8 cellular contexts compared by ENCODE assay signal in the genomic region with DNA sequence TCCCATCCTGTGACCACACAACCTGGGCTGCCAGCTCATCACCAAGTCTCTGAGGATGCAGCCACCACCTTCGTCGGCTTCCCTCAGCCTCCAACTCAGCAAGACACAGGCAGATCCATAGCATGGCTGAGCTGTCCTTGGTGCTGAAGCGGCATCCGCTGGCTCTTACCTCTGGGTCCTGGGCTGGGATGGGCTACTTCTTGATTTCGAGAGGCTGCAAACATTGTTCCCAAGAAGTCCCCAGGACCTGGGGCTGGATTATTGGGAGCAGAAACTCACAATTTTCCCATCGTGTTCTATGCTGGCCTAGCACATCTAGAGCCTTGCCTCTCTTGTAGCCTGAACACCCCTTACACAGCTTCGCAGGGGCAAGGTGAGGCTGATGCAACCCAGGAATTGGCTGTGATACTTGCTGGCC. TPM values are rescaled to one million over a fixed set of nuclear protein-coding genes. Genes with fewer than 3 reads are reported as not detected.
DNase-seq lines count a peak whose midpoint lies in the region; ATAC-seq and TF ChIP-seq lines count a peak whose summit lies in the region.

No MANE protein-coding gene starts in this region.

- ATAC-seq in GM19463 (IDR thresholded peaks at IDR 0.05; ENCODE audit: unreplicated experiment) = no peak

- H3K4me3 Mint-ChIP-seq in HFFc6 = no peak overlapping the region

- no peak for TF ChIP-seq CTCF in HFFc6 (IDR thresholded peaks at IDR 0.05)

- H3K4me1 Mint-ChIP-seq in HFFc6 (ENCODE audit: low read depth) = no peaks in the 10 kb centered on the region

- intact Hi-C loops in posterior vena cava (cut with DNase I) = no loop called here

- no peak overlapping the region for H3K27ac Mint-ChIP-seq in HFFc6

- DNase-seq in A172 (ENCODE audit: low spot score) (peak; percentile 46), HFFc6 (peak; percentile 33), iPS-NIHi11 (ENCODE audit: low spot score) (peak; percentile 87), posterior vena cava (ENCODE audit: low spot score) (no peak), NCI-H2081 (lab: John Stamatoyannopoulos, UW) (no peak), COR-L47 (lab: John Stamatoyannopoulos, UW) (no peak)
- DNase-seq in activated T-cell treated with anti-CD3 and anti-CD28 coated beads, Interleukin-2, amount 50 U/mL, for 48 hours = peak; percentile 41 to 45

- peaks cover 54% of the 10 kb centered on the region for H3K27me3 Mint-ChIP-seq in HFFc6 (ENCODE audit: insufficient read depth)

- H3K9me3 Mint-ChIP-seq in HFFc6 = no peaks in the 10 kb centered on the region

- H3K36me3 Mint-ChIP-seq in HFFc6 (ENCODE audit: low read depth) = no peaks in the 10 kb centered on the region

RNA-seq across cellular contexts. Expression of a gene that starts 24.9 kb away (rescaled TPM):
- not detected in 2 replicates for total RNA-seq in A172 (2014; rRNA removed; shearing (Covaris generic))
- total RNA-seq in HFFc6 (2021; fragmentation: NEBNext Ultra II Directional; extraction: Animal tissue kit (Norgen Biotek cat#: 25700)) = not detected
- 100 to 1,000 TPM in 1 of 2 donors, 10 to 100 TPM in 1; 72.6 to 301 TPM for total RNA-seq in posterior vena cava

RNA-seq across cellular contexts. Expression of a gene that starts 31.9 kb away (rescaled TPM):
- not detected in 2 replicates for total RNA-seq in A172 (2014; rRNA removed; shearing (Covaris generic))
- total RNA-seq in HFFc6 (2021; fragmentation: NEBNext Ultra II Directional; extraction: Animal tissue kit (Norgen Biotek cat#: 25700)) = not detected
- 100 to 1,000 TPM; 124 to 414 TPM for total RNA-seq in posterior vena cava

RNA-seq across cellular contexts. Expression of a gene that starts 41.5 kb away (rescaled TPM):
- total RNA-seq in A172 (2014; rRNA removed; shearing (Covaris generic)) = not detected in 2 replicates
- not detected for total RNA-seq in HFFc6 (2021; fragmentation: NEBNext Ultra II Directional; extraction: Animal tissue kit (Norgen Biotek cat#: 25700))
- 100 to 1,000 TPM; 125 to 441 TPM for total RNA-seq in posterior vena cava

RNA-seq across cellular contexts. Expression of a gene that starts 48.2 kb away (rescaled TPM):
- total RNA-seq in A172 (2014; rRNA removed; shearing (Covaris generic)) = not detected in 2 replicates
- total RNA-seq in HFFc6 (2021; fragmentation: NEBNext Ultra II Directional; extraction: Animal tissue kit (Norgen Biotek cat#: 25700)) = not detected
- not detected for total RNA-seq in posterior vena cava

Comparison
In these comparisons a context has a peak if more than half of its experiments do, and no peak if none do; other contexts are left out.
1. DNase-seq: peak in A172 (single experiment), HFFc6 (single experiment), activated T-cell treated with anti-CD3 and anti-CD28 coated beads, Interleukin-2, amount 50 U/mL, for 48 hours (2 of 2) and iPS-NIHi11 (single experiment); none in posterior vena cava (single experiment), NCI-H2081 (0 of 2) and COR-L47 (single experiment).
2. RNA of a gene that starts 24.9 kb away (total RNA-seq): 72.6 to 301 TPM in posterior vena cava; not detected in A172 and not detected in HFFc6; every median in the first group is over 10 times any median in the second.
3. RNA of a gene that starts 31.9 kb away (total RNA-seq): 124 to 414 TPM in posterior vena cava; not detected in A172 and not detected in HFFc6; every median in the first group is over 100 times any median in the second.
4. RNA of a gene that starts 41.5 kb away (total RNA-seq): 125 to 441 TPM in posterior vena cava; not detected in A172 and not detected in HFFc6; every median in the first group is over 100 times any median in the second.